In the genomic region with DNA sequence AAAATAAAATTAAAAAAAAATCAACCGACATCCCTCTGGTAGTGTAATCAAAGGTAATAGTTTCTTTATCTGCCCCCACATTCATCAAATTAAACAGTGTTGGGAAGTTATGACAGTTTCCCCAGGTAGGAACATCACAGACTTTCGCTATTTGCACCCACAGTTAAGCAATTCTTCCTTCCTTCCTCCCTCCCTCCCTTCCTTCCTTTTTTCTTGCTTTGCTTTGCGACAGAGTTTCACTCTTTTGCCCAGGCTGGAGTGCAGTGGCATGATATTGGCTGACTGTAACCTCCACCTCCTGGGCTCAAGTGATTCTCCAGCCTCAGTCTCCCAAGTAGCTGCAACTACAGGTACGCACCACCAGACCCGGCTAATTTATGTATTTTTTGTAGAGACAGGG, we compare ENCODE assay signal across 30 cellular contexts.
"Had no signal": no experiment of that assay in that cellular context is flagged by ENCODE, and none has a peak within 500 bp of the region (broad histone marks: within the 10 kb centered on the region; RNA-seq: fewer than 3 reads in every experiment).

No MANE protein-coding gene starts in this region.

- H3K36me3 ChIP-seq: gastrocnemius medialis, ovary, sigmoid colon, stomach, thyroid gland, upper lobe of right lung, WERI-Rb-1 had no signal

- H3K27me3 ChIP-seq: gastrocnemius medialis, ovary, sigmoid colon, thyroid gland, upper lobe of right lung had no signal

- H3K27ac Mint-ChIP-seq: activated naive CD8-positive, alpha-beta T cell; mesothelial cell of epicardium; naive B cell; nephron progenitor cell; progenitor cell of endocrine pancreas; stimulated activated naive B cell treated with anti-CD40 and anti-IgM and Interleukin-4, amounts not matched to agents 10 μg/mL and 1 μg/mL and 100 μg/mL, for 72 hours had no signal

- H3K36me3 Mint-ChIP-seq: mesothelial cell of epicardium; stimulated activated naive B cell treated with anti-CD40 and anti-IgM and Interleukin-4, amounts not matched to agents 10 μg/mL and 1 μg/mL and 100 μg/mL, for 72 hours had no signal

- H3K9me3 Mint-ChIP-seq: stimulated activated naive B cell treated with anti-CD40 and anti-IgM and Interleukin-4, amounts not matched to agents 10 μg/mL and 1 μg/mL and 100 μg/mL, for 72 hours had no signal

- FAIRE-seq: bronchial epithelial cell, colon, islet of Langerhans had no signal

- H3K4me1 Mint-ChIP-seq: nephron progenitor cell had no signal

- H3K4me1 ChIP-seq: gastrocnemius medialis, sigmoid colon, thyroid gland, upper lobe of right lung had no signal

- ATAC-seq: activated CD4-positive, CD25-positive, alpha-beta regulatory T cell treated with anti-CD3 and anti-CD28 coated beads, Interleukin-2, amount 50 U/mL, for 24 hours; gastrocnemius medialis; stimulated activated naive B cell treated with anti-CD40 and anti-IgM and Interleukin-4, amounts not matched to agents 10 μg/mL and 1 μg/mL and 100 μg/mL, for 72 hours; upper lobe of right lung had no signal

- DNase-seq: activated CD4-positive, alpha-beta T cell treated with anti-CD3 and anti-CD28 coated beads for 48 hours; activated CD4-positive, alpha-beta T cell treated with anti-CD3 and anti-CD28 coated beads, Interleukin-2, amount 50 U/mL, for 48 hours; activated CD8-positive, alpha-beta memory T cell treated with anti-CD3 and anti-CD28 coated beads for 24 hours; activated effector memory CD4-positive, alpha-beta T cell treated with Interleukin-2 at 50 U/mL for 16 hours; activated naive CD4-positive, alpha-beta T cell treated with Interleukin-2 at 50 U/mL for 16 hours; anterior cingulate cortex; dermis blood vessel endothelial cell; effector CD4-positive, alpha-beta T cell; gastrocnemius medialis; glutamatergic neuron; naive B cell; nephron progenitor cell; ovary; sigmoid colon; stimulated activated CD4-positive, alpha-beta T cell treated with anti-CD3 and anti-CD28 coated beads, Interleukin-15, amount 100 ng/mL, for 24 hours; stimulated activated CD4-positive, alpha-beta T cell treated with anti-CD3 and anti-CD28 coated beads, Interleukin-2, amount 100 ng/mL, for 24 hours; stimulated activated naive B cell treated with anti-CD40 and anti-IgM and Interleukin-4, amounts not matched to agents 10 μg/mL and 1 μg/mL and 100 μg/mL, for 72 hours; stomach; T-helper 9 cell; thyroid gland; upper lobe of right lung; WERI-Rb-1 had no signal

- H3K9me3 ChIP-seq: gastrocnemius medialis, sigmoid colon, thyroid gland, upper lobe of right lung had no signal

- H3K27me3 Mint-ChIP-seq: activated naive CD8-positive, alpha-beta T cell; progenitor cell of endocrine pancreas; stimulated activated naive B cell treated with anti-CD40 and anti-IgM and Interleukin-4, amounts not matched to agents 10 μg/mL and 1 μg/mL and 100 μg/mL, for 72 hours had no signal

- H3K4me3 ChIP-seq: gastrocnemius medialis, ovary, sigmoid colon, smooth muscle cell, stomach, thyroid gland, upper lobe of right lung had no signal

- H3K27ac ChIP-seq: gastrocnemius medialis, ovary, sigmoid colon, thyroid gland, upper lobe of right lung, WERI-Rb-1 had no signal

- H3K4me3 Mint-ChIP-seq: activated naive CD8-positive, alpha-beta T cell; mesothelial cell of epicardium; nephron progenitor cell; stimulated activated naive B cell treated with anti-CD40 and anti-IgM and Interleukin-4, amounts not matched to agents 10 μg/mL and 1 μg/mL and 100 μg/mL, for 72 hours had no signal
